Comparison of ENCODE assay signal across 19 cellular contexts in the genomic region with DNA sequence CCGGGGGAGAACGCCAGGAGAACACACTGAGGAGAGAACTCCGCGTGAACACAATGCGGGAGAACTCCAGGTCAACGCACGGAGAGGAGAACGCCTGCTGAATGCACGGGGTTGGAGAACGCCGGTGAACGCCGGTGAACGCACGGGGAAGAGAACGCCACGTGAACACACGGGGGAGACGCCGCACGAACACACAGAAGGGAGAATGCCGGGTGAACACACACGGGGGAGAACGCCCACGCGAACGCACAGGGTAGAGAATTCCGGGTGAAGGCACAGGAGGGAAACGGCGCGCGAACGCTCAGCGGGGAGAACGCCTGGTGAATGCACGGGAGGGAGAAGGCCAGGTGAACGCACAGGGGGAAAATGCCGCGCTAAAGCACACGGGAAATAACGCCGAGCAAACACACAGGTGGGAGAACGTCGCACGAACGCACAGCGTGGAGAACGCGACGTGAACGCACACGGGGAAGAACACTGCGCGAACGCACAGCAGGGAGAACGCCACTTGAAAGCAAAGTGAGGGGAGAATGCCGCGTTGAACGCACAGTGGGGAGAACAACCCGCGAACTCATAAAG. TPM values are rescaled to one million over a fixed set of nuclear protein-coding genes. Genes with fewer than 3 reads are reported as not detected.
DNase-seq lines count a peak whose midpoint lies in the region; ATAC-seq, FAIRE-seq and TF ChIP-seq lines count a peak whose summit lies in the region.
"Had no signal": no experiment of that assay in that cellular context is flagged by ENCODE, and none has a peak within 500 bp of the region (broad histone marks: within the 10 kb centered on the region; RNA-seq: fewer than 3 reads in every experiment).

No MANE protein-coding gene starts in this region.

- H2BK5ac ChIP-seq in H1 (ENCODE audit: low read depth, low read length), result no peak overlapping the region; the same call in 1 of the 2 replicates

- H3K4ac ChIP-seq in H1 (replicated peaks; ENCODE audit: insufficient read length, low read depth, low read length), result no peak overlapping the region

- no peaks in the 10 kb centered on the region for H3K36me3 ChIP-seq in H1 (ENCODE audit: control insufficient read depth in 2 of 4, insufficient read depth in 4 of 4, low read length in 3 of 4)
- H3K36me3 ChIP-seq in kidney (ENCODE audit: control insufficient read depth in 1 of 2, insufficient read depth in 2 of 2, low read length in 2 of 2), result no peaks in the 10 kb centered on the region
- H3K36me3 ChIP-seq in testis (ENCODE audit: low read depth, missing control alignments), result no peaks in the 10 kb centered on the region
- no peaks in the 10 kb centered on the region for H3K36me3 ChIP-seq in body of pancreas (replicated peaks in 1 of 2; ENCODE audit: insufficient read depth in 1 of 2, low read depth in 2 of 2)
- H3K36me3 ChIP-seq: HAP-1 had no signal

- WGBS in H1 (ENCODE audit: extremely low coverage in 1 of 2, insufficient coverage in 1 of 2, insufficient read length in 1 of 2, insufficient replicate concordance in 2 of 2, low coverage in 1 of 2, low lambda C conversion rate in 2 of 2, missing lambda C conversion rate in 1 of 2), 2 experiments, result 91% methylated on average over 50 of the region's 61 CpGs; no CpG with 5 or more reads in 1 of the 2 experiments
- WGBS in testis, 2 donors, result 61 to 73% methylated on average over 61 of the region's 61 CpGs
- WGBS in body of pancreas, 2 donors, result 82 to 95% methylated on average over 51 to 61 of the region's 61 CpGs

- no peak overlapping the region for H2BK12ac ChIP-seq in H1 (ENCODE audit: low read depth, low read length)

- TF ChIP-seq RAD21 in H1 (IDR thresholded peaks at IDR 0.05 in 1 of 2, conservative IDR thresholded peaks at IDR 0.05 in 1 of 2; ENCODE audit: low read depth in 2 of 2, low read length in 2 of 2), result no peak

- no peak overlapping the region for H3K4me3 ChIP-seq in H1 (ENCODE audit: extremely low read depth in 1 of 4, insufficient read depth in 2 of 4, low read depth in 3 of 4, low read length in 4 of 4)
- H3K4me3 ChIP-seq in kidney (ENCODE audit: low read length in 2 of 2), result no peak overlapping the region
- H3K4me3 ChIP-seq in testis, result peak overlapping the region; percentile 12 to 48
- H3K4me3 ChIP-seq in body of pancreas, result no peak overlapping the region
- H3K4me3 ChIP-seq: A549, HAP-1 had no signal

- H3K36me3 Mint-ChIP-seq in T-helper 2 cell treated with Interferon-gamma antibody and Interleukin-4, amounts not matched to agents 5 μg/mL and 100 μg/mL, for 36 hours (ENCODE audit: low read depth), result no peaks in the 10 kb centered on the region
- H3K36me3 Mint-ChIP-seq in activated T-cell treated with anti-CD3 and anti-CD28 coated beads, Interleukin-2, amount 50 U/mL, for 72 hours (ENCODE audit: insufficient read depth in 2 of 2), result peaks cover 3 to 4% of the 10 kb centered on the region in 2 donors

- H4K20me1 ChIP-seq in H1 (replicated peaks in 1 of 2; ENCODE audit: control insufficient read depth in 1 of 2, insufficient read depth in 2 of 2, low read length in 2 of 2), result no peaks in the 10 kb centered on the region

- H3K23ac ChIP-seq in H1 (ENCODE audit: insufficient read length), result no peak overlapping the region

- H2BK120ac ChIP-seq in H1 (replicated peaks; ENCODE audit: low read depth, low read length), result no peak overlapping the region

- no peaks in the 10 kb centered on the region for H3K9me3 ChIP-seq in H1 (ENCODE audit: insufficient read depth in 2 of 2, low read depth in 1 of 2, low read length in 1 of 2)
- H3K9me3 ChIP-seq in kidney (ENCODE audit: control insufficient read depth in 1 of 2, low read length in 2 of 2), result no peaks in the 10 kb centered on the region
- no peaks in the 10 kb centered on the region for H3K9me3 ChIP-seq in testis
- H3K9me3 ChIP-seq in body of pancreas, result no peaks in the 10 kb centered on the region
- H3K9me3 ChIP-seq: A549, Caco-2, HAP-1 had no signal

- intact Hi-C loops in kidney (cut with DNase I), result no loop called here
- intact Hi-C loops in testis (cut with DNase I; ENCODE audit: low total_unique reads), result no loop called here
- intact Hi-C loops in body of pancreas (cut with DNase I), result no loop called here

- H3K4me1 ChIP-seq in H1 (replicated peaks in 1 of 4; ENCODE audit: control insufficient read depth in 3 of 4, insufficient read depth in 4 of 4, low read length in 3 of 4) (peaks cover 2 to 9% (median 6%) of the 10 kb centered on the region in 4 experiments), kidney (ENCODE audit: control insufficient read depth in 1 of 2, insufficient read depth in 1 of 2, low read depth in 1 of 2, low read length in 2 of 2) (peaks cover 0 to 2% of the 10 kb centered on the region in 2 donors), testis (peaks cover 10% of the 10 kb centered on the region), body of pancreas (no peaks in the 10 kb centered on the region)
- H3K4me1 ChIP-seq: A549, HAP-1 had no signal

- peak overlapping the region; percentile 57 for H3K27ac Mint-ChIP-seq in T-helper 2 cell treated with Interferon-gamma antibody and Interleukin-4, amounts not matched to agents 5 μg/mL and 100 μg/mL, for 36 hours
- H3K27ac Mint-ChIP-seq in activated T-cell treated with anti-CD3 and anti-CD28 coated beads, Interleukin-2, amount 50 U/mL, for 72 hours, result no peak overlapping the region
- H3K27ac Mint-ChIP-seq: CD4-positive, alpha-beta T cell had no signal

- H3K79me1 ChIP-seq in H1 (ENCODE audit: low read depth, low read length), result no peaks in the 10 kb centered on the region

- no peaks in the 10 kb centered on the region for H3K27me3 Mint-ChIP-seq in T-helper 2 cell treated with Interferon-gamma antibody and Interleukin-4, amounts not matched to agents 5 μg/mL and 100 μg/mL, for 36 hours (ENCODE audit: low read depth)
- H3K27me3 Mint-ChIP-seq in activated T-cell treated with anti-CD3 and anti-CD28 coated beads, Interleukin-2, amount 50 U/mL, for 72 hours (ENCODE audit: low read depth), result no peaks in the 10 kb centered on the region
- H3K27me3 Mint-ChIP-seq: CD4-positive, alpha-beta T cell had no signal

- H3K9ac ChIP-seq in H1 (replicated peaks in 1 of 4; ENCODE audit: extremely low read depth in 1 of 4, low read depth in 3 of 4, low read length in 3 of 4) (peak overlapping the region in 1 of 4 experiments; percentile 22; a peak in 1 of 7 replicates), kidney (ENCODE audit: low read length in 2 of 2) (no peak overlapping the region)

- no peak overlapping the region for H2AK5ac ChIP-seq in H1 (ENCODE audit: low read depth, low read length)

- H3K14ac ChIP-seq in H1 (ENCODE audit: insufficient read length), result no peak overlapping the region

- no peak overlapping the region for H2BK15ac ChIP-seq in H1 (ENCODE audit: low read length)

- peak overlapping the region; percentile 52 for H4K91ac ChIP-seq in H1 (replicated peaks; ENCODE audit: insufficient read length, low read length)

- no peaks in the 10 kb centered on the region for H3K9me3 Mint-ChIP-seq in T-helper 2 cell treated with Interferon-gamma antibody and Interleukin-4, amounts not matched to agents 5 μg/mL and 100 μg/mL, for 36 hours
- H3K9me3 Mint-ChIP-seq in activated T-cell treated with anti-CD3 and anti-CD28 coated beads, Interleukin-2, amount 50 U/mL, for 72 hours, result peaks cover 0 to 2% of the 10 kb centered on the region in 2 donors
- H3K9me3 Mint-ChIP-seq: CD4-positive, alpha-beta T cell had no signal

- no peaks in the 10 kb centered on the region for H3K4me1 Mint-ChIP-seq in T-helper 2 cell treated with Interferon-gamma antibody and Interleukin-4, amounts not matched to agents 5 μg/mL and 100 μg/mL, for 36 hours (ENCODE audit: low read depth)
- H3K4me1 Mint-ChIP-seq in activated T-cell treated with anti-CD3 and anti-CD28 coated beads, Interleukin-2, amount 50 U/mL, for 72 hours (ENCODE audit: low read depth), result no peaks in the 10 kb centered on the region

- no peak overlapping the region for H3K18ac ChIP-seq in H1 (ENCODE audit: extremely low read depth, low read length)

- FAIRE-seq in H1 (lab: Jason Lieb, UNC) (no peak), kidney (lab: Jason Lieb, UNC) (no peak)
- FAIRE-seq: A549, D721Med, G401.6 had no signal

- H3K23me2 ChIP-seq in H1 (ENCODE audit: low read depth, low read length), result no peaks in the 10 kb centered on the region

- TF ChIP-seq POLR2A in H1 (IDR thresholded peaks at IDR 0.05; ENCODE audit: control extremely low read depth in 1 of 2, low read depth in 2 of 2, low read length in 2 of 2), result no peak
- no peak for TF ChIP-seq POLR2A in testis (IDR thresholded peaks at IDR 0.05)
- no peak for TF ChIP-seq POLR2A in body of pancreas (IDR thresholded peaks at IDR 0.05)

- H3K56ac ChIP-seq in H1 (replicated peaks; ENCODE audit: insufficient read length, low read depth, low read length), result no peak overlapping the region

- H3K4me2 ChIP-seq in H1 (ENCODE audit: insufficient read depth in 1 of 2, low read depth in 2 of 2, low read length in 2 of 2), result no peak overlapping the region
- H3K4me2 ChIP-seq: A549 had no signal

- H3K27ac ChIP-seq in H1 (ENCODE audit: low read depth, low read length) (no peak overlapping the region), kidney (ENCODE audit: low read depth in 2 of 2, low read length in 2 of 2) (no peak overlapping the region), testis (no peak overlapping the region), body of pancreas (no peak overlapping the region)
- H3K27ac ChIP-seq: 22Rv1, A549, C4-2B, HL-60 had no signal

- TF ChIP-seq EP300 in H1 (IDR thresholded peaks at IDR 0.05; ENCODE audit: borderline replicate concordance in 1 of 2, low read depth in 2 of 2, low read length in 2 of 2), result no peak

- no peak overlapping the region for H4K5ac ChIP-seq in H1 (ENCODE audit: insufficient read length, low read depth, low read length)

- H2BK20ac ChIP-seq in H1 (ENCODE audit: low read length), result no peak overlapping the region

- CTCF ChIA-PET in H1 (lab: Charles Lee; ENCODE audit: partially characterized antibody), result no interaction called here

- H3K27me3 ChIP-seq in H1 (replicated peaks in 1 of 4; ENCODE audit: control insufficient read depth in 3 of 4, extremely low read depth in 1 of 4, insufficient read depth in 3 of 4, low read length in 3 of 4) (no peaks in the 10 kb centered on the region; a peak in 1 of 7 replicates), testis (no peaks in the 10 kb centered on the region), body of pancreas (no peaks in the 10 kb centered on the region)

- no peak for DNase-seq in T-helper 2 cell treated with Interferon-gamma antibody and Interleukin-4, amounts not matched to agents 5 μg/mL and 100 μg/mL, for 36 hours (ENCODE audit: low spot score)
- DNase-seq in T-helper 2 cell (no peak), H1 (ENCODE audit: low read depth in 1 of 2, low spot score in 2 of 2) (no peak), kidney (peak; percentile 64), testis (no peak), body of pancreas (no peak)
- DNase-seq in activated T-cell treated with anti-CD3 and anti-CD28 coated beads, Interleukin-2, amount 50 U/mL, for 72 hours, result no peak
- DNase-seq: AML-193; Caco-2; CD4-positive, alpha-beta T cell; IMR-90 had no signal

- no peak for ATAC-seq in activated T-cell treated with anti-CD3 and anti-CD28 coated beads, Interleukin-2, amount 50 U/mL, for 72 hours (replicated peaks in 1 of 2)
- ATAC-seq in GM18873 (IDR thresholded peaks at IDR 0.05; ENCODE audit: low FRiP score, unreplicated experiment) (no peak), body of pancreas (no peak)
- ATAC-seq: A549 had no signal

- POLR2A ChIA-PET in H1 (lab: Charles Lee; ENCODE audit: partially characterized antibody), result no interaction called here

- H3K79me2 ChIP-seq in H1 (ENCODE audit: control insufficient read depth in 1 of 2, insufficient read depth in 2 of 2, low read length in 2 of 2), result no peaks in the 10 kb centered on the region

- H2AFZ ChIP-seq in H1 (ENCODE audit: low read length), result no peak overlapping the region; the same call in 1 of the 2 replicates

- H3K4me3 Mint-ChIP-seq in T-helper 2 cell treated with Interferon-gamma antibody and Interleukin-4, amounts not matched to agents 5 μg/mL and 100 μg/mL, for 36 hours, result no peak overlapping the region
- H3K4me3 Mint-ChIP-seq in activated T-cell treated with anti-CD3 and anti-CD28 coated beads, Interleukin-2, amount 50 U/mL, for 72 hours, result no peak overlapping the region
- H3K4me3 Mint-ChIP-seq: CD4-positive, alpha-beta T cell had no signal

- TF ChIP-seq CTCF in H1 (IDR thresholded peaks at IDR 0.05; ENCODE audit: control extremely low read depth in 1 of 3, insufficient read depth in 1 of 3, low read depth in 1 of 3, low read length in 3 of 3) (no peak), kidney (IDR thresholded peaks at IDR 0.05; ENCODE audit: borderline replicate concordance, extremely low read depth, insufficient read depth) (no peak), testis (IDR thresholded peaks at IDR 0.05) (no peak), body of pancreas (IDR thresholded peaks at IDR 0.05) (no peak)

- H4K8ac ChIP-seq in H1 (ENCODE audit: extremely low read depth, insufficient read depth, low read length), result no peak overlapping the region

RNA-seq across cellular contexts. Expression of a gene that starts 56.1 kb away (rescaled TPM):
- 20.8 and 22.9 TPM in 2 replicates for total RNA-seq in H1 (2021; fragmentation: NEBNext Ultra II Directional; extraction: Animal tissue kit (Norgen Biotek cat#: 25700))
- polyA plus RNA-seq in H1 (2011; rRNA removed), result 15.7 and 20.0 TPM in 2 replicates
- 25.0 TPM for polyA plus RNA-seq in H1 (2011; cell fraction: cytosol; rRNA removed)
- polyA plus RNA-seq in H1 (2011; cell fraction: nucleus; rRNA removed), result 20.2 TPM
- 16.6 to 23.1 TPM (median 19.5 TPM) in 4 replicates for polyA plus RNA-seq in H1 (2012, experiment 1 of 2)
- 22.5 TPM for polyA plus RNA-seq in H1 (2012, experiment 2 of 2)
- polyA plus RNA-seq in H1 (2013, experiment 1 of 2), result 23.2 TPM
- 22.2 TPM for polyA plus RNA-seq in H1 (2013, experiment 2 of 2)
- polyA minus RNA-seq in H1 (2011; rRNA and poly(A)+ RNA removed), result 8.1 and 12.3 TPM in 2 replicates
- 9.6 TPM for polyA minus RNA-seq in H1 (2011; cell fraction: cytosol; rRNA and poly(A)+ RNA removed)
- 11.1 TPM for polyA minus RNA-seq in H1 (2011; cell fraction: nucleus; rRNA and poly(A)+ RNA removed)
- 69.0 TPM for total RNA-seq in kidney
- polyA plus RNA-seq in kidney (ENCODE audit: insufficient read depth, low read depth, low replicate concordance), result 50.7 TPM
- total RNA-seq in testis, result 10 to 100 TPM; 50.2 to 56.1 TPM
- polyA plus RNA-seq in testis (ENCODE audit: insufficient read depth, low read depth, low replicate concordance), result 44.5 TPM
- total RNA-seq in activated T-cell treated with anti-CD3 and anti-CD28 coated beads, Interleukin-2, amount 50 U/mL, for 72 hours, result 10 to 100 TPM; 44.3 to 46.3 TPM
- 10 to 100 TPM; 53.7 to 66.3 TPM for total RNA-seq in body of pancreas

Comparison
In these comparisons a context has a peak if more than half of its experiments do, and no peak if none do; other contexts are left out.
1. H3K4me3 ChIP-seq: peak in testis (2 of 2); none in H1 (0 of 4), kidney (0 of 2) and body of pancreas (0 of 2).